16 cellular contexts compared by ENCODE assay signal in genomic region chr3:25433868-25434267, GRCh38. TPM values are rescaled to one million over a fixed set of nuclear protein-coding genes. Genes with fewer than 3 reads are reported as not detected.
A peak's percentile ranks its signal among the peaks of the same experiment; 100 is the strongest.
DNase-seq lines count a peak whose midpoint lies in the region; ATAC-seq, FAIRE-seq and TF ChIP-seq lines count a peak whose summit lies in the region.
"Had no signal": no experiment of that assay in that cellular context is flagged by ENCODE, and none has a peak within 500 bp of the region (broad histone marks: within the 10 kb centered on the region; RNA-seq: fewer than 3 reads in every experiment).

No MANE protein-coding gene starts in this region.

- no peaks in the 10 kb centered on the region for H3K36me3 Mint-ChIP-seq in astrocyte (ENCODE audit: low read depth, unreplicated experiment)
- no peaks in the 10 kb centered on the region for H3K36me3 Mint-ChIP-seq in Caco-2 (ENCODE audit: insufficient read depth, unreplicated experiment)

- no TSS peak for BruUV-seq in Caco-2 (replicated peaks; lab: Mats Ljungman, UMichigan)

- peak overlapping the region; percentile 34 for H3K27ac ChIP-seq in astrocyte (ENCODE audit: low read depth, low read length)

- FAIRE-seq in astrocyte (lab: Jason Lieb, UNC): no peak
- FAIRE-seq: bronchial epithelial cell, keratinocyte had no signal

- peak overlapping the region; percentile 7 for H3K9ac ChIP-seq in astrocyte (ENCODE audit: low read length)

- H3K27me3 ChIP-seq in astrocyte (ENCODE audit: insufficient read depth, low read length) (no peaks in the 10 kb centered on the region), H7 (ENCODE audit: control insufficient read depth, insufficient read depth, low read length) (no peaks in the 10 kb centered on the region), Caco-2 (replicated peaks; ENCODE audit: control insufficient read depth, insufficient read depth, low read length) (no peaks in the 10 kb centered on the region)

- H3K36me3 ChIP-seq in astrocyte (ENCODE audit: insufficient read depth, low read length): no peaks in the 10 kb centered on the region
- no peaks in the 10 kb centered on the region for H3K36me3 ChIP-seq in H7 (replicated peaks; ENCODE audit: control insufficient read depth, insufficient read depth, low read length)
- no peaks in the 10 kb centered on the region for H3K36me3 ChIP-seq in Caco-2 (ENCODE audit: control insufficient read depth, insufficient read depth, low read length)

- peak overlapping the region; percentile 72 for H3K4me2 ChIP-seq in astrocyte (ENCODE audit: low read length)

- no peaks in the 10 kb centered on the region for H3K27me3 Mint-ChIP-seq in astrocyte (ENCODE audit: low read depth, unreplicated experiment)
- H3K27me3 Mint-ChIP-seq in Caco-2 (ENCODE audit: insufficient read depth, unreplicated experiment): no peaks in the 10 kb centered on the region

- no peaks in the 10 kb centered on the region for H4K20me1 ChIP-seq in astrocyte (ENCODE audit: insufficient read depth, low read length)

- H3K4me3 Mint-ChIP-seq in astrocyte (ENCODE audit: unreplicated experiment) (no peak overlapping the region), Caco-2 (ENCODE audit: unreplicated experiment) (no peak overlapping the region)

- peaks cover 19% of the 10 kb centered on the region for H3K4me1 ChIP-seq in astrocyte (ENCODE audit: insufficient read depth, low read length)
- H3K4me1 ChIP-seq in Caco-2: peaks cover 42% of the 10 kb centered on the region

- peak overlapping the region; percentile 0 for H3K4me3 ChIP-seq in astrocyte (ENCODE audit: insufficient read depth, low read depth, low read length)
- H3K4me3 ChIP-seq in H7 (ENCODE audit: insufficient read depth, low read depth, low read length): no peak overlapping the region
- no peak overlapping the region for H3K4me3 ChIP-seq in Caco-2 (ENCODE audit: low read depth, low read length)

- intact Hi-C loops in left ventricle myocardium superior (cut with micrococcal nuclease): loop anchor here (5.0 kb wide), 1 partner anchor 158 kb away; no protein-coding TSS in a partner anchor
- intact Hi-C loops in Caco-2 (cut with micrococcal nuclease; ENCODE audit: unreplicated experiment): loop anchor here (10.0 kb wide), 1 partner anchor 289 kb away; no protein-coding TSS in a partner anchor

- peak; percentile 65 for DNase-seq in ELF-1 (ENCODE audit: low read depth, low spot score)
- DNase-seq in astrocyte (ENCODE audit: low read depth): no peak
- DNase-seq in left ventricle myocardium superior: no peak
- DNase-seq in pulmonary artery endothelial cell (ENCODE audit: low read depth, low spot score): peak; percentile 69
- DNase-seq in H7: no peak
- no peak for DNase-seq in NCI-H2196 (lab: John Stamatoyannopoulos, UW; ENCODE audit: unreplicated experiment)
- no peak for DNase-seq in Caco-2
- DNase-seq: activated CD4-positive, alpha-beta T cell treated with anti-CD3 and anti-CD28 coated beads, Interleukin-2, amount 50 U/mL, for 1 hour; NCI-H187; stimulated activated CD4-positive, alpha-beta T cell treated with anti-CD3 and anti-CD28 coated beads, Interleukin-15, amount 100 ng/mL, for 24 hours; stimulated activated CD8-positive, alpha-beta memory T cell treated with anti-CD3 and anti-CD28 coated beads, Interleukin-4, amount 100 ng/mL, for 48 hours; SW 1271 had no signal

- H3K27ac Mint-ChIP-seq in astrocyte (ENCODE audit: unreplicated experiment): peak overlapping the region; percentile 55
- no peak overlapping the region for H3K27ac Mint-ChIP-seq in Caco-2 (ENCODE audit: unreplicated experiment)
- H3K27ac Mint-ChIP-seq: activated T-helper 2 cell treated with anti-CD3 and anti-CD28 coated beads, Interferon-gamma antibody, Interleukin-2, Interleukin-4, amounts not matched to agents 10 μg/mL and 5 μg/mL and 100 μg/mL, durations not matched to agents 14 hours and 24 hours and 36 hours had no signal

- H3K9me3 ChIP-seq in astrocyte (ENCODE audit: insufficient read depth, low read depth, low read length): no peaks in the 10 kb centered on the region
- no peaks in the 10 kb centered on the region for H3K9me3 ChIP-seq in Caco-2

- no peaks in the 10 kb centered on the region for H3K9me3 Mint-ChIP-seq in astrocyte (ENCODE audit: unreplicated experiment)
- no peaks in the 10 kb centered on the region for H3K9me3 Mint-ChIP-seq in Caco-2 (ENCODE audit: unreplicated experiment)
- H3K9me3 Mint-ChIP-seq: activated T-helper 2 cell treated with anti-CD3 and anti-CD28 coated beads, Interferon-gamma antibody, Interleukin-2, Interleukin-4, amounts not matched to agents 10 μg/mL and 5 μg/mL and 100 μg/mL, durations not matched to agents 14 hours and 24 hours and 36 hours had no signal

- CTCF ChIA-PET in Caco-2 (lab: Charles Lee): no interaction called here

- peaks cover 98% of the 10 kb centered on the region for H3K79me2 ChIP-seq in astrocyte (ENCODE audit: insufficient read depth, low read length)

- TF ChIP-seq CTCF in astrocyte (IDR thresholded peaks at IDR 0.05; ENCODE audit: insufficient read depth, low read depth, low read length) (no peak), Caco-2 (IDR thresholded peaks at IDR 0.05; ENCODE audit: insufficient read depth in 1 of 2, low read depth in 1 of 2, low read length in 1 of 2, severe bottlenecking in 1 of 2, unreplicated experiment in 1 of 2) (no peak)

- POLR2A ChIA-PET in Caco-2 (lab: Charles Lee): no interaction called here

- ATAC-seq in left ventricle myocardium superior (peak; percentile 34), HG02571 (IDR thresholded peaks at IDR 0.05; ENCODE audit: unreplicated experiment) (no peak)

- H2AFZ ChIP-seq in astrocyte (ENCODE audit: low read depth, low read length): no peak overlapping the region

- peaks cover 25% of the 10 kb centered on the region for H3K4me1 Mint-ChIP-seq in astrocyte (ENCODE audit: low read depth, unreplicated experiment)
- H3K4me1 Mint-ChIP-seq in Caco-2 (ENCODE audit: low read depth, unreplicated experiment): peaks cover 15% of the 10 kb centered on the region

RNA-seq across cellular contexts. Expression of gene RARB, which starts 5.8 kb away (rescaled TPM):
- total RNA-seq in astrocyte (0.27 and 0.29 TPM in 2 replicates), left ventricle myocardium superior (22.8 TPM), pulmonary artery endothelial cell (28.9 and 32.0 TPM in 2 replicates), Caco-2 (2022) (2.5 and 3.8 TPM in 2 replicates)
- 0.78 and 2.0 TPM in 2 replicates for total RNA-seq in H7 (2014; rRNA removed; shearing (Covaris generic))
- total RNA-seq: activated T-helper 2 cell treated with anti-CD3 and anti-CD28 coated beads, Interferon-gamma antibody, Interleukin-2, Interleukin-4, amounts not matched to agents 10 μg/mL and 5 μg/mL and 100 μg/mL, durations not matched to agents 14 hours and 24 hours and 36 hours had no signal

Comparison
In these comparisons a context has a peak if more than half of its experiments do, and no peak if none do; other contexts are left out.
1. DNase-seq: peak in ELF-1 (single experiment) and pulmonary artery endothelial cell (single experiment); none in astrocyte (single experiment), left ventricle myocardium superior (single experiment), H7 (single experiment), NCI-H2196 (single experiment) and Caco-2 (0 of 2).